8 cellular contexts compared by ENCODE assay signal in the genomic region with DNA sequence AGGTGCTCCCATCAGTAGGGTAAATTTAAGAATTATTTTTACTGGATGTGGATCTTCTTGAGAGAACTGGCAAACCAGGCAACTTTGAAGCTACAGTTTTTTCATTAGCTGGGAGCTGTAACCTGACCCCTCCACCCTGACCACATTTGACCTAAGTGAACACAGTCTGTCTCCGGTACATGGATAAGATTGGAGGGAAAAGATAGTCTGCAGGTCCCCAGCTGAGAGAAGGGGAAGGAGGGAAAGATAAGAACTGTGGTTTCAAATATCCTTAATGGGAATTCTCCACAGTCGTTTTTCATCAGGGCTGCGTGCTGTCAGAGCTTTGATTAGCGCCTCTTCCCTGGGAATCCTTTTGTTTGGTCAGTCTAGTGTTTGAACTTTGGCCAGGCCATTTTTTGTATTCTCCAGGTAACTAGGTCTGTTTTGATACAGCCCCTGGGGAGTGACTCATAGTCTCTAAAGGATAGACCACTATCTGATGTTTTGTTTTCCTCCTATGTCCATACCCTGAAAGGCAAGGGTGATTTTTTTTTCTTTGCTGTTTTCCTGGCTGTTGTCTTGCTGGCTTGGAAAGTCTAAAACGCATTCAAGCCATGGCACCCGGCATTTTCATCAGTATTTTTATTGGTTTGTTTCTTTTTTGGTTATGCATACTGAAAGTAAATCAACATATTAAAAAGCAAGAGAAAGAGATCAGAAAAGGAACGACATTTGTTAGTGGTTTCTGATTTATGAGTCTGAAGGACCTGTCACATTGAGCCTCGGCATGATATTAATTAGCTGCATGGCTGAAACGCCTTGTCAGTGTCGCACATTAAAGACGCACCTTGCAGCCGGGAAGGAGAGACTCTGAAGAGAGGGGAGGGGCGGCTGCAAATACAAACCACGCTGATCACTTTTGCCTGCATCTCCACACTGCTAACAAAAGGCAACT.
DNase-seq lines count a peak whose midpoint lies in the region; ATAC-seq and TF ChIP-seq lines count a peak whose summit lies in the region.

No MANE protein-coding gene starts in this region.

- H3K36me3 Mint-ChIP-seq in CD8-positive, alpha-beta memory T cell: peaks cover 0 to 3% (median 0%) of the 10 kb centered on the region in 3 donors

- H3K27ac ChIP-seq in CD8-positive, alpha-beta memory T cell (ENCODE audit: low read depth, low read length): peak overlapping the region; percentile 5
- H3K27ac ChIP-seq in PC-3 (ENCODE audit: low read length) (no peak overlapping the region), left lung (no peak overlapping the region)

- H3K9me2 ChIP-seq in PC-3 (replicated peaks; ENCODE audit: low read length): no peaks in the 10 kb centered on the region

- ATAC-seq in PC-3 (peak; percentile 38; the same call in 1 of the 2 replicates), left lung (no peak)

- no peaks in the 10 kb centered on the region for H3F3A ChIP-seq in PC-3 (ENCODE audit: low read length, unreplicated experiment)

- no peaks in the 10 kb centered on the region for H3K79me2 ChIP-seq in PC-3 (ENCODE audit: low read length)

- H4K20me1 ChIP-seq in PC-3 (ENCODE audit: low read length): no peaks in the 10 kb centered on the region

- no peak overlapping the region for H3K9ac ChIP-seq in PC-3 (ENCODE audit: low read length)

- no peaks in the 10 kb centered on the region for H3K36me3 ChIP-seq in CD8-positive, alpha-beta memory T cell (ENCODE audit: insufficient read depth, low read length)
- H3K36me3 ChIP-seq in PC-3 (ENCODE audit: low read depth, low read length) (no peaks in the 10 kb centered on the region), left lung (no peaks in the 10 kb centered on the region)

- POLR2A ChIA-PET in CD8-positive, alpha-beta memory T cell (lab: Charles Lee): no interaction called here
- POLR2A ChIA-PET in PC-3 (lab: Charles Lee; ENCODE audit: unreplicated experiment): no interaction called here

- no peaks in the 10 kb centered on the region for H3K4me1 Mint-ChIP-seq in CD8-positive, alpha-beta memory T cell

- H3K27me3 Mint-ChIP-seq in CD8-positive, alpha-beta memory T cell: peaks cover 20% of the 10 kb centered on the region in 2 donors

- H2AFZ ChIP-seq in PC-3 (ENCODE audit: low read length): no peak overlapping the region

- H3K4me3 Mint-ChIP-seq in CD8-positive, alpha-beta memory T cell: no peak overlapping the region

- no peaks in the 10 kb centered on the region for H3K9me3 Mint-ChIP-seq in CD8-positive, alpha-beta memory T cell

- BruUV-seq in PC-3 (replicated peaks; lab: Mats Ljungman, UMichigan): no TSS peak

- H3K4me3 ChIP-seq in CD8-positive, alpha-beta memory T cell (ENCODE audit: low read length): no peak overlapping the region
- H3K4me3 ChIP-seq in PC-3 (ENCODE audit: low read length) (no peak overlapping the region), fibroblast of villous mesenchyme (ENCODE audit: low read depth, low read length) (no peak overlapping the region), left lung (no peak overlapping the region)

- no peaks in the 10 kb centered on the region for H3K9me3 ChIP-seq in CD8-positive, alpha-beta memory T cell (ENCODE audit: low read length)
- H3K9me3 ChIP-seq in PC-3 (ENCODE audit: low read length) (no peaks in the 10 kb centered on the region), left lung (no peaks in the 10 kb centered on the region)

- no peak for DNase-seq in CD8-positive, alpha-beta memory T cell
- DNase-seq in HuH-7 (ENCODE audit: low spot score): peak; percentile 83
- peak; percentile 62 for DNase-seq in PC-3
- DNase-seq in fibroblast of villous mesenchyme (ENCODE audit: low read depth): peak; percentile 95
- no peak for DNase-seq in HPDE6-E6E7 (ENCODE audit: extremely low spot score)
- DNase-seq in effector CD8-positive, alpha-beta T cell (lab: John Stamatoyannopoulos, UW): no peak
- DNase-seq in left lung: no peak
- no peak for DNase-seq in RPMI8226

- CTCF ChIA-PET in CD8-positive, alpha-beta memory T cell (lab: Charles Lee): no interaction called here
- CTCF ChIA-PET in PC-3 (lab: Charles Lee): no interaction called here

- no peak overlapping the region for H3K27ac Mint-ChIP-seq in CD8-positive, alpha-beta memory T cell

- no peak for TF ChIP-seq CTCF in PC-3 (conservative IDR thresholded peaks at IDR 0.05; ENCODE audit: low read depth, low read length)
- no peak for TF ChIP-seq CTCF in fibroblast of villous mesenchyme (IDR thresholded peaks at IDR 0.05; ENCODE audit: insufficient read depth, low read depth, low read length)
- TF ChIP-seq CTCF in left lung (IDR thresholded peaks at IDR 0.05): no peak

- peak overlapping the region; percentile 10; the same call in 1 of the 2 replicates for H3K4me2 ChIP-seq in PC-3 (ENCODE audit: low read length)

- intact Hi-C loops in PC-3 (cut with micrococcal nuclease) (no loop called here), left lung (cut with DNase I) (no loop called here)

- no peaks in the 10 kb centered on the region for H3K27me3 ChIP-seq in CD8-positive, alpha-beta memory T cell (ENCODE audit: insufficient read depth, low read length, poor library complexity, severe bottlenecking)
- no peaks in the 10 kb centered on the region for H3K27me3 ChIP-seq in PC-3 (ENCODE audit: low read length)
- H3K27me3 ChIP-seq in left lung: no peaks in the 10 kb centered on the region

- H3K4me1 ChIP-seq in CD8-positive, alpha-beta memory T cell (ENCODE audit: insufficient read depth, low read length): no peaks in the 10 kb centered on the region
- H3K4me1 ChIP-seq in PC-3 (ENCODE audit: insufficient read depth, low read length): peaks cover 12% of the 10 kb centered on the region
- H3K4me1 ChIP-seq in left lung: peaks cover 3 to 18% of the 10 kb centered on the region in 2 donors

Comparison
In these comparisons a context has a peak if more than half of its experiments do, and no peak if none do; other contexts are left out.
1. DNase-seq: peak in HuH-7 (single experiment), PC-3 (single experiment) and fibroblast of villous mesenchyme (single experiment); none in CD8-positive, alpha-beta memory T cell (0 of 5), HPDE6-E6E7 (single experiment), effector CD8-positive, alpha-beta T cell (single experiment), left lung (0 of 2) and RPMI8226 (single experiment).